Comparison of ENCODE assay signal across 8 cellular contexts in genomic region chr3:94234177-94234788, GRCh38.
DNase-seq lines count a peak whose midpoint lies in the region; ATAC-seq and TF ChIP-seq lines count a peak whose summit lies in the region.

No MANE protein-coding gene starts in this region.

- H3K27ac Mint-ChIP-seq in neural crest cell (ENCODE audit: unreplicated experiment) = no peak overlapping the region

- TF ChIP-seq CTCF in neural crest cell (conservative IDR thresholded peaks at IDR 0.05) = peak; percentile 79

- H3K4me1 Mint-ChIP-seq in neural crest cell = no peaks in the 10 kb centered on the region

- H3K9me3 Mint-ChIP-seq in neural crest cell = peaks cover 10% of the 10 kb centered on the region

- no peak for ATAC-seq in GM18520 (IDR thresholded peaks at IDR 0.05; ENCODE audit: unreplicated experiment)
- ATAC-seq in GM18861 (IDR thresholded peaks at IDR 0.05; ENCODE audit: unreplicated experiment) = no peak

- DNase-seq in NCI-H146 (lab: John Stamatoyannopoulos, UW) (peak; percentile 15), NCI-H146 treated with DMSO at 0.1 percent for 48 hours (lab: John Stamatoyannopoulos, UW; ENCODE audit: unreplicated experiment) (no peak), HCEC 1CT (peak; percentile 59), NCI-H69 (lab: John Stamatoyannopoulos, UW) (peak; percentile 42), neural crest cell (ENCODE audit: low read depth, low spot score) (peak; percentile 20)
- peak; percentile 1 for DNase-seq in effector CD4-positive, alpha-beta T cell

- H3K4me3 Mint-ChIP-seq in neural crest cell = no peak overlapping the region

- H3K36me3 Mint-ChIP-seq in neural crest cell (ENCODE audit: low read depth) = no peaks in the 10 kb centered on the region

- H3K27me3 Mint-ChIP-seq in neural crest cell (ENCODE audit: low read depth) = no peaks in the 10 kb centered on the region
